ENCODE assay signal across 32 cellular contexts in genomic region chr10:61172182-61172926, GRCh38.
"Had no signal": no experiment of that assay in that cellular context is flagged by ENCODE, and none has a peak within 500 bp of the region (broad histone marks: within the 10 kb centered on the region; RNA-seq: fewer than 3 reads in every experiment).

No MANE protein-coding gene starts in this region.

- ATAC-seq: activated T-helper 17 cell treated with anti-CD3 and anti-CD28 coated beads, Interleukin-2, amount 50 U/mL, for 72 hours; Panc1; Right ventricle myocardium inferior; T-cell had no signal

- H3K27ac Mint-ChIP-seq: activated CD4-positive, alpha-beta memory T cell treated with anti-CD3 and anti-CD28 coated beads for 36 hours; activated CD4-positive, alpha-beta T cell treated with anti-CD3 and anti-CD28 coated beads, Interleukin-2, amount 10 ng/mL, durations not matched to agents 7 days and 5 days; activated naive CD4-positive, alpha-beta T cell treated with anti-CD3 and anti-CD28 coated beads for 36 hours; activated naive CD8-positive, alpha-beta T cell; activated T-helper 17 cell treated with anti-CD3 and anti-CD28 coated beads, Interleukin-2, amount 50 U/mL, for 72 hours; T-cell had no signal

- H3K4me3 ChIP-seq: SK-N-MC had no signal

- DNase-seq: activated CD4-positive, alpha-beta memory T cell treated with anti-CD3 and anti-CD28 coated beads for 36 hours; activated CD4-positive, alpha-beta T cell treated with anti-CD3 and anti-CD28 coated beads, Interleukin-2, amount 10 ng/mL, durations not matched to agents 7 days and 5 days; activated CD4-positive, CD25-positive, alpha-beta regulatory T cell; activated CD8-positive, alpha-beta memory T cell treated with anti-CD3 and anti-CD28 coated beads for 24 hours; activated gamma-delta T cell; activated naive CD4-positive, alpha-beta T cell treated with anti-CD3 and anti-CD28 coated beads for 36 hours; activated T-cell treated with anti-CD3 and anti-CD28 coated beads for 4 hours; activated T-cell treated with anti-CD3 and anti-CD28 coated beads, Interleukin-2, amount 50 U/mL, for 48 hours; amygdala; MM.1S; NCI-H1105; NCI-H1436; NCI-H1694 treated with DMSO at 0.1 percent for 48 hours; NCI-H2029 treated with DMSO at 0.1 percent for 48 hours; NCI-H2171; NCI-H345; NCI-H510A; NCI-H526 treated with DMSO at 0.1 percent for 48 hours; NK-92 treated with Interleukin-12 subunit alpha and Interleukin-12 subunit beta, amount 100 ng/mL, for 24 hours; OCI-M1; RPMI8226; T-cell; T-helper 2 cell; T1000 had no signal

- H3K27me3 Mint-ChIP-seq: central memory CD8-positive, alpha-beta T cell; T-cell had no signal

- H3K4me3 Mint-ChIP-seq: activated CD4-positive, alpha-beta memory T cell treated with anti-CD3 and anti-CD28 coated beads for 36 hours; activated CD4-positive, alpha-beta T cell treated with anti-CD3 and anti-CD28 coated beads, Interleukin-2, amount 10 ng/mL, durations not matched to agents 7 days and 5 days; activated naive CD4-positive, alpha-beta T cell treated with anti-CD3 and anti-CD28 coated beads for 36 hours; activated naive CD8-positive, alpha-beta T cell; activated T-helper 17 cell treated with anti-CD3 and anti-CD28 coated beads, Interleukin-2, amount 50 U/mL, for 72 hours; brain; central memory CD8-positive, alpha-beta T cell; T-cell had no signal

- H3K36me3 Mint-ChIP-seq: activated CD4-positive, alpha-beta memory T cell treated with anti-CD3 and anti-CD28 coated beads for 36 hours; activated naive CD8-positive, alpha-beta T cell; T-cell had no signal

- H3K9me3 Mint-ChIP-seq: activated CD4-positive, alpha-beta T cell treated with anti-CD3 and anti-CD28 coated beads, Interleukin-2, amount 10 ng/mL, durations not matched to agents 7 days and 5 days had no signal

- H3K27ac ChIP-seq: SK-N-MC, VCaP had no signal

- H3K4me1 Mint-ChIP-seq: activated CD4-positive, alpha-beta T cell treated with anti-CD3 and anti-CD28 coated beads, Interleukin-2, amount 10 ng/mL, durations not matched to agents 7 days and 5 days; activated T-helper 17 cell treated with anti-CD3 and anti-CD28 coated beads, Interleukin-2, amount 50 U/mL, for 72 hours; central memory CD8-positive, alpha-beta T cell; T-cell had no signal
